9 cellular contexts compared by ENCODE assay signal in genomic region chr1:89822999-89823628, GRCh38. TPM values are rescaled to one million over a fixed set of nuclear protein-coding genes. Genes with fewer than 3 reads are reported as not detected.
A peak's percentile ranks its signal among the peaks of the same experiment; 100 is the strongest.
DNase-seq lines count a peak whose midpoint lies in the region; ATAC-seq and TF ChIP-seq lines count a peak whose summit lies in the region.
"Had no signal": no experiment of that assay in that cellular context is flagged by ENCODE, and none has a peak within 500 bp of the region (broad histone marks: within the 10 kb centered on the region; RNA-seq: fewer than 3 reads in every experiment).

No MANE protein-coding gene starts in this region.

- H3K27me3 ChIP-seq in GM23248 (replicated peaks; ENCODE audit: insufficient read depth) = peaks cover 8% of the 10 kb centered on the region
- no peaks in the 10 kb centered on the region for H3K27me3 ChIP-seq in hepatocyte
- H3K27me3 ChIP-seq in WERI-Rb-1 (ENCODE audit: insufficient read depth, low read depth, severe bottlenecking) = no peaks in the 10 kb centered on the region

- H2AFZ ChIP-seq in GM23248 (peak overlapping the region; percentile 56), hepatocyte (no peak overlapping the region)

- H3K4me2 ChIP-seq in GM23248 (ENCODE audit: unreplicated experiment) (peak overlapping the region; percentile 32), hepatocyte (peak overlapping the region; percentile 89)

- H4K20me1 ChIP-seq in GM23248 (ENCODE audit: insufficient read depth) (no peaks in the 10 kb centered on the region), hepatocyte (ENCODE audit: insufficient read depth, poor library complexity, severe bottlenecking) (no peaks in the 10 kb centered on the region)

- peak overlapping the region; percentile 27 for H3K9ac ChIP-seq in GM23248

- no peaks in the 10 kb centered on the region for H3K79me2 ChIP-seq in GM23248 (ENCODE audit: insufficient read depth)
- H3K79me2 ChIP-seq in hepatocyte = peaks cover 57% of the 10 kb centered on the region

- H3K9me3 ChIP-seq in GM23248 (ENCODE audit: low read depth) (no peaks in the 10 kb centered on the region), hepatocyte (ENCODE audit: low read depth) (no peaks in the 10 kb centered on the region), WERI-Rb-1 (ENCODE audit: severe bottlenecking) (no peaks in the 10 kb centered on the region)

- H3K36me3 ChIP-seq in GM23248 (ENCODE audit: low read depth) = no peaks in the 10 kb centered on the region
- H3K36me3 ChIP-seq in hepatocyte (replicated peaks; ENCODE audit: insufficient read depth, low read depth) = no peaks in the 10 kb centered on the region
- H3K36me3 ChIP-seq in WERI-Rb-1 = no peaks in the 10 kb centered on the region

- no peaks in the 10 kb centered on the region for H3K9me2 ChIP-seq in GM23248 (ENCODE audit: insufficient read depth)
- no peaks in the 10 kb centered on the region for H3K9me2 ChIP-seq in hepatocyte (replicated peaks; ENCODE audit: insufficient read depth)

- in situ Hi-C loops in GM23248 (cut with MboI) = no loop called here

- H3K27ac ChIP-seq in GM23248 = no peak overlapping the region
- peak overlapping the region; percentile 5 for H3K27ac ChIP-seq in hepatocyte
- no peak overlapping the region for H3K27ac ChIP-seq in WERI-Rb-1

- H3K4me1 ChIP-seq in GM23248 (ENCODE audit: insufficient read depth) (peaks cover 16% of the 10 kb centered on the region), hepatocyte (ENCODE audit: insufficient read depth) (peaks cover 13% of the 10 kb centered on the region)

- WGBS in GM23248 (ENCODE audit: low coverage in 1 of 2, low lambda C conversion rate in 2 of 2, missing lambda C conversion rate in 2 of 2), 2 experiments = 64 to 67% methylated on average over 4 of the region's 4 CpGs
- WGBS in hepatocyte (ENCODE audit: low lambda C conversion rate, missing lambda C conversion rate) = 84% methylated on average over 4 of the region's 4 CpGs

- peak; percentile 71 for DNase-seq in AG10803 (ENCODE audit: low read depth)
- peak; percentile 71 for DNase-seq in GM23248
- peak; percentile 81 for DNase-seq in SKM-1 treated with dmso at 0.1 percent for 144 hours (lab: John Stamatoyannopoulos, UW; ENCODE audit: unreplicated experiment)
- peak; percentile 22 for DNase-seq in hepatocyte (ENCODE audit: low spot score)
- DNase-seq in central memory CD4-positive, alpha-beta T cell = no peak
- DNase-seq in WERI-Rb-1 = no peak
- no peak for DNase-seq in NCI-H2196 treated with DMSO at 0.1 percent for 48 hours (lab: John Stamatoyannopoulos, UW; ENCODE audit: unreplicated experiment)
- DNase-seq: mammary epithelial cell had no signal

- ATAC-seq in HG03432 (IDR thresholded peaks at IDR 0.05; ENCODE audit: unreplicated experiment) = no peak

- TF ChIP-seq CTCF in AG10803 (conservative IDR thresholded peaks at IDR 0.05; ENCODE audit: low read length) (no peak), hepatocyte (IDR thresholded peaks at IDR 0.05; ENCODE audit: poor library complexity) (no peak), WERI-Rb-1 (IDR thresholded peaks at IDR 0.05; ENCODE audit: low read depth, low read length) (no peak)

- H3F3A ChIP-seq in GM23248 (ENCODE audit: insufficient read depth) = no peaks in the 10 kb centered on the region

- H3K4me3 ChIP-seq in AG10803 (ENCODE audit: low read length) (no peak overlapping the region), GM23248 (peak overlapping the region; percentile 85; the same call in 1 of the 2 replicates), hepatocyte (no peak overlapping the region), WERI-Rb-1 (ENCODE audit: low read depth, low read length) (no peak overlapping the region)

RNA-seq across cellular contexts. Expression of gene LRRC8D, which starts 2.3 kb away (rescaled TPM):
- total RNA-seq in GM23248 (2014; rRNA removed; shearing (Covaris generic)) = 30.7 and 35.3 TPM in 2 replicates
- polyA plus RNA-seq in GM23248 (2016; fragmentation: Nextera tagmentation; extraction: Ambion mirVana) = 29.9 and 30.1 TPM in 2 replicates
- 22.4 and 28.9 TPM in 2 replicates for total RNA-seq in hepatocyte
- polyA plus RNA-seq in hepatocyte = 13.8 and 15.1 TPM in 2 replicates

Comparison
In these comparisons a context has a peak if more than half of its experiments do, and no peak if none do; other contexts are left out.
1. DNase-seq: peak in AG10803 (single experiment), GM23248 (single experiment), SKM-1 treated with dmso at 0.1 percent for 144 hours (single experiment) and hepatocyte (single experiment); none in central memory CD4-positive, alpha-beta T cell (single experiment), WERI-Rb-1 (single experiment) and NCI-H2196 treated with DMSO at 0.1 percent for 48 hours (single experiment).